ENCODE assay signal across 19 cellular contexts in genomic region chr14:91636604-91637003, GRCh38.
"Had no signal": no experiment of that assay in that cellular context is flagged by ENCODE, and none has a peak within 500 bp of the region (broad histone marks: within the 10 kb centered on the region; RNA-seq: fewer than 3 reads in every experiment).

No MANE protein-coding gene starts in this region.

- DNase-seq: activated CD4-positive, alpha-beta memory T cell treated with anti-CD3 and anti-CD28 coated beads, Interleukin-2, amount 10 ng/mL, durations not matched to agents 7 days and 5 days; activated CD4-positive, alpha-beta T cell treated with anti-CD3 and anti-CD28 coated beads for 36 hours; activated gamma-delta T cell treated with Interleukin-2 at 50 U/mL for 16 hours; activated T-cell treated with anti-CD3 and anti-CD28 coated beads, Interleukin-2, amount 50 U/mL, for 48 hours; cortex of kidney; effector CD8-positive, alpha-beta T cell; hypothalamus; immature natural killer cell; left colon; nucleus accumbens; sigmoid colon; stimulated activated CD4-positive, alpha-beta T cell treated with anti-CD3 and anti-CD28 coated beads, Interleukin-12 subunit alpha, Interleukin-12 subunit beta, amount 100 ng/mL, for 4 hours; stimulated activated naive CD4-positive, alpha-beta T cell treated with Interleukin-2 at 50 U/mL for 16 hours; T-cell; T1000; testis had no signal

- H3K4me1 ChIP-seq: prostate gland, sigmoid colon, testis had no signal

- ATAC-seq: activated CD4-positive, alpha-beta T cell treated with anti-CD3 and anti-CD28 coated beads for 36 hours; left colon; natural killer cell treated with Interleukin-12 subunit alpha and Interleukin-12 subunit beta and Interleukin-15 and Interleukin-18, amount 100 ng/mL, for 72 hours; T-cell had no signal

- H3K27me3 ChIP-seq: sigmoid colon, testis had no signal

- H3K9me3 ChIP-seq: prostate gland, sigmoid colon, testis had no signal

- H3K4me3 ChIP-seq: prostate gland, sigmoid colon, testis had no signal

- H3K36me3 ChIP-seq: prostate gland, sigmoid colon had no signal

- H3K27ac ChIP-seq: prostate gland, sigmoid colon, testis, VCaP had no signal
